Comparison of ENCODE assay signal across 10 cellular contexts in genomic region chr4:68904786-68905185, GRCh38. TPM values are rescaled to one million over a fixed set of nuclear protein-coding genes. Genes with fewer than 3 reads are reported as not detected.
DNase-seq lines count a peak whose midpoint lies in the region; ATAC-seq and TF ChIP-seq lines count a peak whose summit lies in the region.
"Had no signal": no experiment of that assay in that cellular context is flagged by ENCODE, and none has a peak within 500 bp of the region (broad histone marks: within the 10 kb centered on the region; RNA-seq: fewer than 3 reads in every experiment).

No MANE protein-coding gene starts in this region.

- DNase-seq in chondrocyte (ENCODE audit: low spot score): no peak
- DNase-seq in retinal pigment epithelial cell (ENCODE audit: low read depth): no peak
- DNase-seq in activated T-cell treated with anti-CD3 and anti-CD28 coated beads, Interleukin-2, amount 50 U/mL, for 4 hours: no peak
- no peak for DNase-seq in activated CD4-positive, alpha-beta memory T cell treated with anti-CD3 and anti-CD28 coated beads, Interleukin-2, amount 10 ng/mL, durations not matched to agents 7 days and 5 days
- no peak for DNase-seq in natural killer cell
- no peak for DNase-seq in activated CD8-positive, alpha-beta T cell treated with anti-CD3 and anti-CD28 coated beads, Interleukin-2, amount 10 ng/mL, durations not matched to agents 7 days and 5 days
- DNase-seq: activated B cell treated with CpG ODN at 0.5 μM for 24 hours had no signal

- H3K4me3 Mint-ChIP-seq in chondrocyte (ENCODE audit: unreplicated experiment) (no peak overlapping the region), natural killer cell (no peak overlapping the region)
- no peak overlapping the region for H3K4me3 Mint-ChIP-seq in activated T-cell treated with anti-CD3 and anti-CD28 coated beads, Interleukin-2, amount 50 U/mL, for 4 hours
- H3K4me3 Mint-ChIP-seq in activated CD4-positive, alpha-beta memory T cell treated with anti-CD3 and anti-CD28 coated beads, Interleukin-2, amount 10 ng/mL, durations not matched to agents 7 days and 5 days: no peak overlapping the region
- no peak overlapping the region for H3K4me3 Mint-ChIP-seq in activated CD8-positive, alpha-beta T cell treated with anti-CD3 and anti-CD28 coated beads, Interleukin-2, amount 10 ng/mL, durations not matched to agents 7 days and 5 days
- H3K4me3 Mint-ChIP-seq: activated B cell treated with CpG ODN at 0.5 μM for 24 hours had no signal

- CTCF ChIA-PET in activated CD4-positive, alpha-beta memory T cell treated with anti-CD3 and anti-CD28 coated beads, Interleukin-2, amount 10 ng/mL, durations not matched to agents 7 days and 5 days (lab: Charles Lee): no interaction called here
- CTCF ChIA-PET in activated CD8-positive, alpha-beta T cell treated with anti-CD3 and anti-CD28 coated beads, Interleukin-2, amount 10 ng/mL, durations not matched to agents 7 days and 5 days (lab: Charles Lee): no interaction called here

- peaks cover 5% of the 10 kb centered on the region for H3K27me3 Mint-ChIP-seq in chondrocyte (ENCODE audit: low read depth)
- no peaks in the 10 kb centered on the region for H3K27me3 Mint-ChIP-seq in activated T-cell treated with anti-CD3 and anti-CD28 coated beads, Interleukin-2, amount 50 U/mL, for 4 hours (ENCODE audit: low read depth)
- H3K27me3 Mint-ChIP-seq in activated CD4-positive, alpha-beta memory T cell treated with anti-CD3 and anti-CD28 coated beads, Interleukin-2, amount 10 ng/mL, durations not matched to agents 7 days and 5 days: no peaks in the 10 kb centered on the region
- no peaks in the 10 kb centered on the region for H3K27me3 Mint-ChIP-seq in natural killer cell (ENCODE audit: low read depth in 2 of 2)
- H3K27me3 Mint-ChIP-seq in activated CD8-positive, alpha-beta T cell treated with anti-CD3 and anti-CD28 coated beads, Interleukin-2, amount 10 ng/mL, durations not matched to agents 7 days and 5 days (ENCODE audit: low read depth): no peaks in the 10 kb centered on the region
- H3K27me3 Mint-ChIP-seq: activated B cell treated with CpG ODN at 0.5 μM for 24 hours had no signal

- H3K36me3 Mint-ChIP-seq in chondrocyte (ENCODE audit: low read depth) (no peaks in the 10 kb centered on the region), natural killer cell (no peaks in the 10 kb centered on the region)
- no peaks in the 10 kb centered on the region for H3K36me3 Mint-ChIP-seq in activated T-cell treated with anti-CD3 and anti-CD28 coated beads, Interleukin-2, amount 50 U/mL, for 4 hours (ENCODE audit: insufficient read depth)
- no peaks in the 10 kb centered on the region for H3K36me3 Mint-ChIP-seq in activated CD4-positive, alpha-beta memory T cell treated with anti-CD3 and anti-CD28 coated beads, Interleukin-2, amount 10 ng/mL, durations not matched to agents 7 days and 5 days (ENCODE audit: low read depth)
- H3K36me3 Mint-ChIP-seq in activated CD8-positive, alpha-beta T cell treated with anti-CD3 and anti-CD28 coated beads, Interleukin-2, amount 10 ng/mL, durations not matched to agents 7 days and 5 days (ENCODE audit: low read depth): no peaks in the 10 kb centered on the region

- H3K27me3 ChIP-seq in HUES48 (ENCODE audit: control insufficient read depth, insufficient read depth, low read length): no peaks in the 10 kb centered on the region

- peak overlapping the region; percentile 59; the same call in 1 of the 2 replicates for H3K9ac ChIP-seq in HUES48 (ENCODE audit: low read depth, low read length)

- H3K4me3 ChIP-seq in HUES48 (ENCODE audit: low read depth, low read length) (no peak overlapping the region), retinal pigment epithelial cell (ENCODE audit: low read length) (no peak overlapping the region)

- no peaks in the 10 kb centered on the region for H3K36me3 ChIP-seq in HUES48 (ENCODE audit: control insufficient read depth, insufficient read depth, low read length)

- peaks cover 35% of the 10 kb centered on the region for H3K4me1 ChIP-seq in HUES48 (ENCODE audit: control insufficient read depth, insufficient read depth, low read length)

- H3K9me3 Mint-ChIP-seq in chondrocyte (ENCODE audit: low read depth) (no peaks in the 10 kb centered on the region), natural killer cell (peaks cover 6 to 10% of the 10 kb centered on the region in 2 donors)
- no peaks in the 10 kb centered on the region for H3K9me3 Mint-ChIP-seq in activated T-cell treated with anti-CD3 and anti-CD28 coated beads, Interleukin-2, amount 50 U/mL, for 4 hours
- no peaks in the 10 kb centered on the region for H3K9me3 Mint-ChIP-seq in activated CD4-positive, alpha-beta memory T cell treated with anti-CD3 and anti-CD28 coated beads, Interleukin-2, amount 10 ng/mL, durations not matched to agents 7 days and 5 days
- H3K9me3 Mint-ChIP-seq in activated CD8-positive, alpha-beta T cell treated with anti-CD3 and anti-CD28 coated beads, Interleukin-2, amount 10 ng/mL, durations not matched to agents 7 days and 5 days (ENCODE audit: insufficient read depth): no peaks in the 10 kb centered on the region
- H3K9me3 Mint-ChIP-seq: activated B cell treated with CpG ODN at 0.5 μM for 24 hours had no signal

- peak overlapping the region; percentile 97 for H3K27ac ChIP-seq in HUES48 (ENCODE audit: low read depth, low read length)

- ATAC-seq in GM19025 (IDR thresholded peaks at IDR 0.05; ENCODE audit: low read depth, unreplicated experiment): peak; percentile 62
- ATAC-seq in activated T-cell treated with anti-CD3 and anti-CD28 coated beads, Interleukin-2, amount 50 U/mL, for 4 hours: no peak
- no peak for ATAC-seq in natural killer cell
- no peak for ATAC-seq in activated CD8-positive, alpha-beta T cell treated with anti-CD3 and anti-CD28 coated beads, Interleukin-2, amount 10 ng/mL, durations not matched to agents 7 days and 5 days

- no peaks in the 10 kb centered on the region for H3K9me3 ChIP-seq in HUES48 (ENCODE audit: control insufficient read depth, insufficient read depth, low read length)

- intact Hi-C loops in natural killer cell (cut with micrococcal nuclease): no loop called here

- POLR2A ChIA-PET in activated CD4-positive, alpha-beta memory T cell treated with anti-CD3 and anti-CD28 coated beads, Interleukin-2, amount 10 ng/mL, durations not matched to agents 7 days and 5 days (lab: Charles Lee): no interaction called here
- POLR2A ChIA-PET in activated CD8-positive, alpha-beta T cell treated with anti-CD3 and anti-CD28 coated beads, Interleukin-2, amount 10 ng/mL, durations not matched to agents 7 days and 5 days (lab: Charles Lee): no interaction called here

- H3K27ac Mint-ChIP-seq in chondrocyte (ENCODE audit: unreplicated experiment) (no peak overlapping the region), natural killer cell (no peak overlapping the region)
- H3K27ac Mint-ChIP-seq in activated CD4-positive, alpha-beta memory T cell treated with anti-CD3 and anti-CD28 coated beads, Interleukin-2, amount 10 ng/mL, durations not matched to agents 7 days and 5 days: no peak overlapping the region
- no peak overlapping the region for H3K27ac Mint-ChIP-seq in activated CD8-positive, alpha-beta T cell treated with anti-CD3 and anti-CD28 coated beads, Interleukin-2, amount 10 ng/mL, durations not matched to agents 7 days and 5 days
- H3K27ac Mint-ChIP-seq: activated B cell treated with CpG ODN at 0.5 μM for 24 hours had no signal

- H3K4me1 Mint-ChIP-seq in chondrocyte (ENCODE audit: low read depth): peaks cover 14% of the 10 kb centered on the region
- no peaks in the 10 kb centered on the region for H3K4me1 Mint-ChIP-seq in activated T-cell treated with anti-CD3 and anti-CD28 coated beads, Interleukin-2, amount 50 U/mL, for 4 hours (ENCODE audit: low read depth)
- H3K4me1 Mint-ChIP-seq in activated CD4-positive, alpha-beta memory T cell treated with anti-CD3 and anti-CD28 coated beads, Interleukin-2, amount 10 ng/mL, durations not matched to agents 7 days and 5 days: no peaks in the 10 kb centered on the region
- H3K4me1 Mint-ChIP-seq in natural killer cell: no peaks in the 10 kb centered on the region
- no peaks in the 10 kb centered on the region for H3K4me1 Mint-ChIP-seq in activated CD8-positive, alpha-beta T cell treated with anti-CD3 and anti-CD28 coated beads, Interleukin-2, amount 10 ng/mL, durations not matched to agents 7 days and 5 days (ENCODE audit: low read depth)
- H3K4me1 Mint-ChIP-seq: activated B cell treated with CpG ODN at 0.5 μM for 24 hours had no signal

- TF ChIP-seq CTCF in chondrocyte (IDR thresholded peaks at IDR 0.05): peak; percentile 35
- peak; percentile 30 for TF ChIP-seq CTCF in retinal pigment epithelial cell (conservative IDR thresholded peaks at IDR 0.05; ENCODE audit: low read depth, low read length)
- TF ChIP-seq CTCF in natural killer cell (IDR thresholded peaks at IDR 0.05): no peak

RNA-seq across cellular contexts. Expression of gene UGT2A3, which starts 46.8 kb away (rescaled TPM):
- total RNA-seq in chondrocyte: not detected in 3 replicates
- under 1 TPM in 1 of 3 donors, not detected in 2; 0.08 TPM for total RNA-seq in activated T-cell treated with anti-CD3 and anti-CD28 coated beads, Interleukin-2, amount 50 U/mL, for 4 hours
- total RNA-seq in activated CD4-positive, alpha-beta memory T cell treated with anti-CD3 and anti-CD28 coated beads, Interleukin-2, amount 10 ng/mL, durations not matched to agents 7 days and 5 days: not detected
- total RNA-seq in natural killer cell: not detected
- total RNA-seq in activated CD8-positive, alpha-beta T cell treated with anti-CD3 and anti-CD28 coated beads, Interleukin-2, amount 10 ng/mL, durations not matched to agents 7 days and 5 days: not detected
- total RNA-seq: activated B cell treated with CpG ODN at 0.5 μM for 24 hours, frontal cortex had no signal
